ENCODE assay signal across 28 cellular contexts in the genomic region with DNA sequence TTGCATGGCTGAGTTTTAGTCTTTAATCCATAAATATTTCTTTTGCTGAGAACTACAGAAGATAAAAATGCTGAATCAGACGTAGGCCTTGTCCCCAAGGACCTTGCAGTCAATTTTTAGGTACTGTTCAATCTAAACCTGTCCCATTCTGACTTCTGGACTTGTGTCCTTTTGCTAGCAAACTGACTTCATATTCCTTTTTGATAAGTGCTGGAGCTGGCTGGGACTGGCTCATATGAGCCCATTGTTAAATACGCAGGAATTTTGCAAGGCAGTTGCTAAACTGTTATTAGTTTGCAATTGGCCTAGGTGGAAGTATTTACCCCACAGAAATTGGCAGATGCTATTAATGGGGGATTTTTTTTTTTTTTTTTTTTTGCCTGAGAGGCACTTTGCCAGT.
"Had no signal": no experiment of that assay in that cellular context is flagged by ENCODE, and none has a peak within 500 bp of the region (broad histone marks: within the 10 kb centered on the region; RNA-seq: fewer than 3 reads in every experiment).

No MANE protein-coding gene starts in this region.

- H3K4me3 Mint-ChIP-seq: dendritic cell treated with granulocyte-macrophage colony-stimulating factor and Interleukin-4, amounts not matched to agents 40 ng/mL and 50 ng/mL, for 4 days; effector memory CD8-positive, alpha-beta T cell; endodermal cell had no signal

- H3K27me3 Mint-ChIP-seq: dendritic cell treated with granulocyte-macrophage colony-stimulating factor and Interleukin-4, amounts not matched to agents 40 ng/mL and 50 ng/mL, for 4 days; effector memory CD8-positive, alpha-beta T cell had no signal

- H3K36me3 ChIP-seq: colonic mucosa, esophagus squamous epithelium, gastrocnemius medialis, gastroesophageal sphincter, heart left ventricle, heart right ventricle had no signal

- ATAC-seq: effector memory CD8-positive, alpha-beta T cell; esophagus mucosa; foreskin keratinocyte; gastrocnemius medialis; gastroesophageal sphincter; heart left ventricle; heart right ventricle had no signal

- H3K4me3 ChIP-seq: colonic mucosa, coronary artery, dorsolateral prefrontal cortex, esophagus squamous epithelium, gastrocnemius medialis, gastroesophageal sphincter, heart left ventricle, heart right ventricle had no signal

- H3K9me3 ChIP-seq: colonic mucosa, esophagus squamous epithelium, gastrocnemius medialis, gastroesophageal sphincter, heart right ventricle had no signal

- DNase-seq: colonic mucosa; cortex of kidney; dermis blood vessel endothelial cell; dorsolateral prefrontal cortex; effector CD4-positive, alpha-beta T cell; effector CD8-positive, alpha-beta T cell; effector memory CD4-positive, alpha-beta T cell; effector memory CD8-positive, alpha-beta T cell; endodermal cell; erythroblast; esophagus squamous epithelium; foreskin fibroblast; foreskin keratinocyte; foreskin melanocyte; gastrocnemius medialis; glutamatergic neuron; head of caudate nucleus; heart left ventricle; heart right ventricle had no signal

- H3K4me1 Mint-ChIP-seq: endodermal cell had no signal

- H3K27me3 ChIP-seq: colonic mucosa, dorsolateral prefrontal cortex, esophagus squamous epithelium, foreskin keratinocyte, gastrocnemius medialis, gastroesophageal sphincter, heart left ventricle, heart right ventricle had no signal

- H3K27ac ChIP-seq: colonic mucosa, coronary artery, dorsolateral prefrontal cortex, epithelial cell of prostate, esophagus squamous epithelium, foreskin keratinocyte, gastrocnemius medialis, gastroesophageal sphincter, heart left ventricle, heart right ventricle had no signal

- FAIRE-seq: colon, endometrium, endothelial cell of umbilical vein, frontal cortex had no signal

- H3K27ac Mint-ChIP-seq: dendritic cell treated with granulocyte-macrophage colony-stimulating factor and Interleukin-4, amounts not matched to agents 40 ng/mL and 50 ng/mL, for 4 days; effector memory CD8-positive, alpha-beta T cell; endodermal cell had no signal

- H3K4me1 ChIP-seq: colonic mucosa, esophagus squamous epithelium, foreskin keratinocyte, gastrocnemius medialis, gastroesophageal sphincter, heart left ventricle, heart right ventricle had no signal

- H3K9me3 Mint-ChIP-seq: dendritic cell treated with granulocyte-macrophage colony-stimulating factor and Interleukin-4, amounts not matched to agents 40 ng/mL and 50 ng/mL, for 4 days had no signal
